Comparison of ENCODE assay signal across 1 cellular context in genomic region chr1:85484716-85485115, GRCh38.
TF ChIP-seq lines count a peak whose summit lies in the region.

No MANE protein-coding gene starts in this region.

TF ChIP-seq in K562, 482 proteins besides CTCF, POLR2A, EP300 and RAD21 (continued from another document):
- TF ChIP-seq ZFP91 (CRISPR knock-in tag; IDR thresholded peaks at IDR 0.05) (no peak), DMBX1 (CRISPR knock-in tag; IDR thresholded peaks at IDR 0.05; ENCODE audit: borderline replicate concordance) (no peak), ZNF561 (CRISPR knock-in tag; conservative IDR thresholded peaks at IDR 0.05) (no peak), REST (CRISPR knock-in tag; IDR thresholded peaks at IDR 0.05; ENCODE audit: low read depth) (no peak), TEAD2 (tag; IDR thresholded peaks at IDR 0.05) (no peak), E2F8 (IDR thresholded peaks at IDR 0.05; ENCODE audit: low read depth, partially characterized antibody) (no peak), ZBTB1 (CRISPR knock-in tag; IDR thresholded peaks at IDR 0.05; ENCODE audit: borderline replicate concordance, low read depth) (no peak)
